1 cellular context compared by ENCODE assay signal in the genomic region with DNA sequence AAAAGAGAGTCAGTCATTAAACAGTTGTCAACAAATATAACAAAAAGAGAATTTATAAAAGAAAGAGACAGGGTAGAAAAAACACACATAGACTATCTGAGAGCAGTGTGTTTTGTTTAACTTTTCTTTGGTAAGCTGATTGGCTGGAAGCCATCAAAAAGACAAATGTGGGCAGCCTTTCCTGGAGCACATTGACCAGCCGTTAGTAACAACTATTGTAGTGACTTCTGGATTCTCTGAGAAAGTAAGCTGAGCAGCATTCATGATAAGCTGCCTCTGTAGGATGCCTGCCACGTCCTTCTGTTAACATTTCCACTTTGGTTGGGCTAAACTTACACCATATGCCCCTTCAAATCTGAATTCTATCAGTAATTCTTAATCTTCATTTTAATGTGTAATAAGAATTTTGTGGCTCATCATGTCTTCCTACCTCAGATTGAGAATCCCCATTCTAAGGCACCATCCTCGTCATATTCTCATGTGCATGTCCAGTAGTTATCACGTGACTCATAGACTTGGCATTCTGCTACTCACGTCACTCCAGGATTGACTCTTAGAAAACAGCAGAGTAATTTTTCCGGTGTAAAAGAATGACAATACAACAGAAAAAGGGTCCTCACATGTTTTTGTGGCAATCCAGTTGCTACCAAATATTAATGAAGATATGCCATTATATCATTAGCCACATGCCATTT.
TF ChIP-seq lines count a peak whose summit lies in the region.

No MANE protein-coding gene starts in this region.

TF ChIP-seq in K562, 482 proteins besides CTCF, POLR2A, EP300 and RAD21 (continued from another document):
- TF ChIP-seq, protein P1, sequence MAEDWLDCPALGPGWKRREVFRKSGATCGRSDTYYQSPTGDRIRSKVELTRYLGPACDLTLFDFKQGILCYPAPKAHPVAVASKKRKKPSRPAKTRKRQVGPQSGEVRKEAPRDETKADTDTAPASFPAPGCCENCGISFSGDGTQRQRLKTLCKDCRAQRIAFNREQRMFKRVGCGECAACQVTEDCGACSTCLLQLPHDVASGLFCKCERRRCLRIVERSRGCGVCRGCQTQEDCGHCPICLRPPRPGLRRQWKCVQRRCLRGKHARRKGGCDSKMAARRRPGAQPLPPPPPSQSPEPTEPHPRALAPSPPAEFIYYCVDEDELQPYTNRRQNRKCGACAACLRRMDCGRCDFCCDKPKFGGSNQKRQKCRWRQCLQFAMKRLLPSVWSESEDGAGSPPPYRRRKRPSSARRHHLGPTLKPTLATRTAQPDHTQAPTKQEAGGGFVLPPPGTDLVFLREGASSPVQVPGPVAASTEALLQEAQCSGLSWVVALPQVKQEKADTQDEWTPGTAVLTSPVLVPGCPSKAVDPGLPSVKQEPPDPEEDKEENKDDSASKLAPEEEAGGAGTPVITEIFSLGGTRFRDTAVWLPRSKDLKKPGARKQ (CRISPR knock-in tag; IDR thresholded peaks at IDR 0.05) = no peak
- TF ChIP-seq TFE3 (CRISPR knock-in tag; IDR thresholded peaks at IDR 0.05) (peak; percentile 95), TOE1 (IDR thresholded peaks at IDR 0.05; ENCODE audit: borderline replicate concordance) (peak; percentile 79), TOE1 (CRISPR knock-in tag; IDR thresholded peaks at IDR 0.05; ENCODE audit: borderline replicate concordance, low read depth) (no peak), CBFA2T2 (conservative IDR thresholded peaks at IDR 0.05) (peak; percentile 50), USF2 (CRISPR knock-in tag; IDR thresholded peaks at IDR 0.05) (peak; percentile 54), IRF1 (CRISPR knock-in tag; IDR thresholded peaks at IDR 0.05; ENCODE audit: borderline replicate concordance) (no peak), ZNF79 (CRISPR knock-in tag; IDR thresholded peaks at IDR 0.05; ENCODE audit: low read depth) (no peak), POU5F1 (IDR thresholded peaks at IDR 0.05; ENCODE audit: borderline replicate concordance, low read depth, low read length, partially characterized antibody) (no peak), L3MBTL2 (IDR thresholded peaks at IDR 0.05) (peak; percentile 18; the same call in 1 of the 2 replicates), ZNF134 (CRISPR knock-in tag; conservative IDR thresholded peaks at IDR 0.05) (no peak), RAD51 (IDR thresholded peaks at IDR 0.05; ENCODE audit: borderline replicate concordance, low read depth) (peak; percentile 82), JUNB (CRISPR knock-in tag; conservative IDR thresholded peaks at IDR 0.05) (no peak), NBN (IDR thresholded peaks at IDR 0.05; ENCODE audit: low read depth) (no peak)
- TF ChIP-seq, protein P2, sequence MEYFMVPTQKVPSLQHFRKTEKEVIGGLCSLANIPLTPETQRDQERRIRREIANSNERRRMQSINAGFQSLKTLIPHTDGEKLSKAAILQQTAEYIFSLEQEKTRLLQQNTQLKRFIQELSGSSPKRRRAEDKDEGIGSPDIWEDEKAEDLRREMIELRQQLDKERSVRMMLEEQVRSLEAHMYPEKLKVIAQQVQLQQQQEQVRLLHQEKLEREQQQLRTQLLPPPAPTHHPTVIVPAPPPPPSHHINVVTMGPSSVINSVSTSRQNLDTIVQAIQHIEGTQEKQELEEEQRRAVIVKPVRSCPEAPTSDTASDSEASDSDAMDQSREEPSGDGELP (CRISPR knock-in tag; IDR thresholded peaks at IDR 0.05; ENCODE audit: borderline replicate concordance) = no peak
